ENCODE assay signal across 16 cellular contexts in genomic region chr17:78896091-78896833, GRCh38. TPM values are rescaled to one million over a fixed set of nuclear protein-coding genes. Genes with fewer than 3 reads are reported as not detected.
A peak's percentile ranks its signal among the peaks of the same experiment; 100 is the strongest.
DNase-seq lines count a peak whose midpoint lies in the region; ATAC-seq, FAIRE-seq and TF ChIP-seq lines count a peak whose summit lies in the region.
"Had no signal": no experiment of that assay in that cellular context is flagged by ENCODE, and none has a peak within 500 bp of the region (broad histone marks: within the 10 kb centered on the region; RNA-seq: fewer than 3 reads in every experiment).

No MANE protein-coding gene starts in this region.

- H3K4me3 ChIP-seq in SJCRH30 (no peak overlapping the region), suprapubic skin (no peak overlapping the region)

- H3K27me3 ChIP-seq in SJCRH30 (no peaks in the 10 kb centered on the region), suprapubic skin (no peaks in the 10 kb centered on the region)

- H3K9me3 ChIP-seq in SJCRH30 (replicated peaks) (no peaks in the 10 kb centered on the region), suprapubic skin (no peaks in the 10 kb centered on the region)

- ATAC-seq in activated T-cell treated with anti-CD3 and anti-CD28 coated beads, Interleukin-2, amount 50 U/mL, for 4 hours, result no peak
- ATAC-seq: naive thymus-derived CD4-positive, alpha-beta T cell had no signal

- H3K36me3 ChIP-seq in SJCRH30 (peaks cover 4% of the 10 kb centered on the region; the same call in 1 of the 2 replicates), suprapubic skin (peaks cover 6% of the 10 kb centered on the region)

- peaks cover 3% of the 10 kb centered on the region for H3K36me3 Mint-ChIP-seq in nephron progenitor cell (ENCODE audit: low read depth)
- peaks cover 5% of the 10 kb centered on the region for H3K36me3 Mint-ChIP-seq in endothelial cell (ENCODE audit: low read depth, unreplicated experiment)
- H3K36me3 Mint-ChIP-seq in activated T-cell treated with anti-CD3 and anti-CD28 coated beads, Interleukin-2, amount 50 U/mL, for 4 hours (ENCODE audit: insufficient read depth), result no peaks in the 10 kb centered on the region
- H3K36me3 Mint-ChIP-seq: CD4-positive, alpha-beta memory T cell; naive thymus-derived CD4-positive, alpha-beta T cell had no signal

- peak overlapping the region; percentile 55 for H3K27ac ChIP-seq in SJCRH30
- H3K27ac ChIP-seq in suprapubic skin, result peak overlapping the region; percentile 55

- H3K9me3 Mint-ChIP-seq in nephron progenitor cell, result no peaks in the 10 kb centered on the region
- H3K9me3 Mint-ChIP-seq in endothelial cell (ENCODE audit: unreplicated experiment), result no peaks in the 10 kb centered on the region
- no peaks in the 10 kb centered on the region for H3K9me3 Mint-ChIP-seq in activated T-cell treated with anti-CD3 and anti-CD28 coated beads, Interleukin-2, amount 50 U/mL, for 4 hours
- H3K9me3 Mint-ChIP-seq: activated naive CD4-positive, alpha-beta T cell treated with anti-CD3 and anti-CD28 coated beads for 36 hours; naive thymus-derived CD4-positive, alpha-beta T cell had no signal

- 80% methylated on average over 9 of the region's 20 CpGs for WGBS in suprapubic skin

- peaks cover 3% of the 10 kb centered on the region for H3K27me3 Mint-ChIP-seq in nephron progenitor cell (ENCODE audit: low read depth, poor library complexity)
- H3K27me3 Mint-ChIP-seq in endothelial cell (ENCODE audit: unreplicated experiment), result peaks cover 3% of the 10 kb centered on the region
- H3K27me3 Mint-ChIP-seq in activated T-cell treated with anti-CD3 and anti-CD28 coated beads, Interleukin-2, amount 50 U/mL, for 4 hours (ENCODE audit: low read depth), result no peaks in the 10 kb centered on the region
- H3K27me3 Mint-ChIP-seq: CD4-positive, alpha-beta memory T cell; naive thymus-derived CD4-positive, alpha-beta T cell had no signal

- peaks cover 25% of the 10 kb centered on the region for H3K4me1 ChIP-seq in SJCRH30
- H3K4me1 ChIP-seq in suprapubic skin, result peaks cover 73% of the 10 kb centered on the region

- no peak for TF ChIP-seq POLR2A in suprapubic skin (IDR thresholded peaks at IDR 0.05)

- TF ChIP-seq CTCF in nephron progenitor cell (IDR thresholded peaks at IDR 0.05) (no peak), suprapubic skin (IDR thresholded peaks at IDR 0.05) (no peak), endothelial cell (IDR thresholded peaks at IDR 0.05; ENCODE audit: unreplicated experiment) (no peak)

- H3K4me3 Mint-ChIP-seq in nephron progenitor cell (no peak overlapping the region), endothelial cell (ENCODE audit: unreplicated experiment) (no peak overlapping the region)
- no peak overlapping the region for H3K4me3 Mint-ChIP-seq in activated T-cell treated with anti-CD3 and anti-CD28 coated beads, Interleukin-2, amount 50 U/mL, for 4 hours
- H3K4me3 Mint-ChIP-seq: activated naive CD4-positive, alpha-beta T cell treated with anti-CD3 and anti-CD28 coated beads for 36 hours; CD4-positive, alpha-beta memory T cell; naive thymus-derived CD4-positive, alpha-beta T cell had no signal

- H3K27ac Mint-ChIP-seq in nephron progenitor cell (peak overlapping the region; percentile 71), endothelial cell (ENCODE audit: unreplicated experiment) (no peak overlapping the region)
- H3K27ac Mint-ChIP-seq: activated naive CD4-positive, alpha-beta T cell treated with anti-CD3 and anti-CD28 coated beads for 36 hours had no signal

- no peak for FAIRE-seq in frontal cortex (lab: Jason Lieb, UNC)

- no peak for TF ChIP-seq EP300 in suprapubic skin (IDR thresholded peaks at IDR 0.05)

- H3K4me1 Mint-ChIP-seq in nephron progenitor cell (peaks cover 66% of the 10 kb centered on the region), endothelial cell (ENCODE audit: unreplicated experiment) (peaks cover 24% of the 10 kb centered on the region)
- H3K4me1 Mint-ChIP-seq in activated T-cell treated with anti-CD3 and anti-CD28 coated beads, Interleukin-2, amount 50 U/mL, for 4 hours (ENCODE audit: low read depth), result peaks cover 8% of the 10 kb centered on the region

- in situ Hi-C loops in ACHN (cut with HindIII; ENCODE audit: low pct_ligation_motif_present, low pct_unique_long_range_greater_than_20kb, low sequenced_read_pairs), result no loop called here

- DNase-seq in SJCRH30 (no peak), frontal cortex (ENCODE audit: low spot score in 2 of 2) (peak; percentile 64 to 65), nephron progenitor cell (no peak), suprapubic skin (ENCODE audit: low spot score in 2 of 2) (no peak), NCI-H524 treated with DMSO at 0.1 percent for 48 hours (lab: John Stamatoyannopoulos, UW) (no peak), ACHN (no peak), endothelial cell (ENCODE audit: low spot score) (no peak)
- DNase-seq in activated T-cell treated with anti-CD3 and anti-CD28 coated beads, Interleukin-2, amount 50 U/mL, for 4 hours, result no peak
- DNase-seq: activated CD4-positive, alpha-beta T cell treated with anti-CD3 and anti-CD28 coated beads for 48 hours; activated naive CD4-positive, alpha-beta T cell treated with anti-CD3 and anti-CD28 coated beads for 36 hours; CD4-positive, alpha-beta memory T cell; effector CD8-positive, alpha-beta T cell; naive thymus-derived CD4-positive, alpha-beta T cell; NCI-H187 treated with DMSO at 0.1 percent for 48 hours; stimulated activated CD4-positive, alpha-beta T cell treated with anti-CD3 and anti-CD28 coated beads, Interleukin-4, amount 100 ng/mL, for 1 hour; SW 1271 had no signal

RNA-seq across cellular contexts. Expression of gene CEP295NL, which starts 6.7 kb away (rescaled TPM):
- total RNA-seq in SJCRH30 (2014; rRNA removed; shearing (Covaris generic)), result 1.3 TPM in 2 replicates
- total RNA-seq in frontal cortex, result 1.2 TPM
- total RNA-seq in suprapubic skin, result 10 to 100 TPM in 1 of 4 donors, 1 to 10 TPM in 3; 2.4 to 11.1 (median 3.5) TPM
- total RNA-seq in endothelial cell (ENCODE audit: unreplicated experiment), result 1.4 TPM
- total RNA-seq in activated T-cell treated with anti-CD3 and anti-CD28 coated beads, Interleukin-2, amount 50 U/mL, for 4 hours, result not detected
- total RNA-seq: activated naive CD4-positive, alpha-beta T cell treated with anti-CD3 and anti-CD28 coated beads for 36 hours had no signal

RNA-seq across cellular contexts. Expression of gene TIMP2, which starts 28.9 kb away (rescaled TPM):
- total RNA-seq in SJCRH30 (2014; rRNA removed; shearing (Covaris generic)), result 65.6 and 66.9 TPM in 2 replicates
- 33.8 TPM for total RNA-seq in frontal cortex
- 100 to 1,000 TPM in 1 of 4 donors, 10 to 100 TPM in 3; 48.4 to 114 (median 76.0) TPM for total RNA-seq in suprapubic skin
- total RNA-seq in endothelial cell (ENCODE audit: unreplicated experiment), result 41.5 TPM
- 1 to 10 TPM in 1 of 3 donors, under 1 TPM in 2; 0.63 to 1.0 (median 0.81) TPM for total RNA-seq in activated T-cell treated with anti-CD3 and anti-CD28 coated beads, Interleukin-2, amount 50 U/mL, for 4 hours

RNA-seq across cellular contexts. Expression of gene USP36, which starts 55.6 kb away (rescaled TPM):
- total RNA-seq in SJCRH30 (2014; rRNA removed; shearing (Covaris generic)), result 42.8 and 48.2 TPM in 2 replicates
- total RNA-seq in frontal cortex, result 18.8 TPM
- 100 to 1,000 TPM in 1 of 4 donors, 10 to 100 TPM in 3; 60.1 to 118 (median 74.4) TPM for total RNA-seq in suprapubic skin
- 56.7 TPM for total RNA-seq in endothelial cell (ENCODE audit: unreplicated experiment)
- total RNA-seq in activated T-cell treated with anti-CD3 and anti-CD28 coated beads, Interleukin-2, amount 50 U/mL, for 4 hours, result 100 to 1,000 TPM; 157 to 179 (median 170) TPM

Comparison
In these comparisons a context has a peak if more than half of its experiments do, and no peak if none do; other contexts are left out.
1. DNase-seq: peak in frontal cortex (2 of 2); none in SJCRH30 (0 of 2), nephron progenitor cell (single experiment), suprapubic skin (0 of 2), NCI-H524 treated with DMSO at 0.1 percent for 48 hours (single experiment), ACHN (single experiment), endothelial cell (single experiment) and activated T-cell treated with anti-CD3 and anti-CD28 coated beads, Interleukin-2, amount 50 U/mL, for 4 hours (single experiment).
2. RNA of gene TIMP2, which starts 28.9 kb away (total RNA-seq): 48.4 to 114 TPM in suprapubic skin, 65.6 to 66.9 TPM in SJCRH30, 41.5 TPM in endothelial cell (single experiment) and 33.8 TPM in frontal cortex (single experiment); 0.63 to 1.0 TPM in activated T-cell treated with anti-CD3 and anti-CD28 coated beads, Interleukin-2, amount 50 U/mL, for 4 hours; every median in the first group is over 10 times any median in the second.